ENCODE assay signal across 34 cellular contexts in the genomic region with DNA sequence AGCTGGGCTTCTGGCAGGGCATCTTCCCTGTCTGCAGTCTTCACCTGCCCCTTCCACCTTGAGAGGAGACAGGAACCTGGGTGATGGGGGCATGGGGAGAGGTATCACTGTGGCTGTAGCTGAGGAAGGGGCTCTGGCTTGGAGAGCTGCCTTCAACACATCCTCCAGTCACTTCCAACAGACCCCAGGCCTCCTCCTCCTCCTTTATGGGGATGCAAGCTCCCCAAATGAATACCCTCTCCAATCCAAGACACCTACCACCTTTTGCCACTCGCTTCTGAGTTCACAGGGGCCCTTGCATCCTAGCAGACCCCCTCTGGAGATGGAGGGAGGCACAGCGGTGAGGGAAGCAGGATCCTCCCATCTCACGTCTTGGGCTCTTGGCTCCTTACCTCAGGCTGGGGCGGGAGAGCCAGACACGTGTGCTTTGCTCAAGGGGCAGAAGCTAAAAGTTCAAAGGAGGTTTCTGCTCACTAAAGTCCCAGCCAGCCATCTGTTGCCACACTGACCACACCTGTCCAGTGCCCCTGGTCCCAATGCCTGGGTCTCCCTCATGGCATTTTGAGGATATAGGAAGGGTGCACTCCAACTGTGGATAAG. TPM values are rescaled to one million over a fixed set of nuclear protein-coding genes. Genes with fewer than 3 reads are reported as not detected.
"Had no signal": no experiment of that assay in that cellular context is flagged by ENCODE, and none has a peak within 500 bp of the region (broad histone marks: within the 10 kb centered on the region; RNA-seq: fewer than 3 reads in every experiment).

No MANE protein-coding gene starts in this region.

- H3K4me3 ChIP-seq: ascending aorta, breast epithelium, cardiac muscle cell, esophagus muscularis mucosa, gastrocnemius medialis had no signal

- H3K4me3 Mint-ChIP-seq: activated CD4-positive, alpha-beta memory T cell treated with anti-CD3 and anti-CD28 coated beads for 36 hours; activated CD4-positive, alpha-beta T cell treated with anti-CD3 and anti-CD28 coated beads for 36 hours; activated CD4-positive, alpha-beta T cell treated with anti-CD3 and anti-CD28 coated beads, Interleukin-2, amount 10 ng/mL, durations not matched to agents 24 days and 14 days; activated CD8-positive, alpha-beta memory T cell treated with anti-CD3 and anti-CD28 coated beads, Interleukin-2, amount 10 ng/mL, durations not matched to agents 7 days and 5 days; activated CD8-positive, alpha-beta T cell treated with anti-CD3 and anti-CD28 coated beads, Interleukin-2, amount 10 ng/mL, durations not matched to agents 7 days and 5 days; activated naive CD4-positive, alpha-beta T cell treated with anti-CD3 and anti-CD28 coated beads for 36 hours; activated naive CD4-positive, alpha-beta T cell treated with anti-CD3 and anti-CD28 coated beads, Interleukin-2, amount 50 U/mL, for 24 hours; activated naive CD8-positive, alpha-beta T cell treated with anti-CD3 and anti-CD28 coated beads, Interleukin-2, amount 10 ng/mL, durations not matched to agents 7 days and 5 days; activated T-helper 1 cell treated with anti-CD3 and anti-CD28 coated beads, Interleukin-12 subunit alpha, Interleukin-12 subunit beta, Interleukin-2, Interleukin-4 antibody, amounts not matched to agents 30 ng/mL and 10 ng/mL and 1 ng/mL, durations not matched to agents 14 hours and 24 hours and 36 hours; brain; central memory CD8-positive, alpha-beta T cell; effector memory CD8-positive, alpha-beta T cell; T-helper 17 cell; T-helper 2 cell treated with Interferon-gamma antibody and Interleukin-4, amounts not matched to agents 5 μg/mL and 100 μg/mL, for 36 hours had no signal

- H3K4me1 ChIP-seq: ascending aorta, breast epithelium, esophagus muscularis mucosa had no signal

- H3K27ac ChIP-seq: ascending aorta, cardiac muscle cell, esophagus muscularis mucosa, foreskin keratinocyte, gastrocnemius medialis had no signal

- H3K4me1 Mint-ChIP-seq: activated CD4-positive, alpha-beta T cell treated with anti-CD3 and anti-CD28 coated beads for 36 hours; activated CD4-positive, alpha-beta T cell treated with anti-CD3 and anti-CD28 coated beads, Interleukin-2, amount 10 ng/mL, durations not matched to agents 24 days and 14 days; activated CD8-positive, alpha-beta memory T cell treated with anti-CD3 and anti-CD28 coated beads, Interleukin-2, amount 10 ng/mL, durations not matched to agents 7 days and 5 days; activated naive CD4-positive, alpha-beta T cell treated with anti-CD3 and anti-CD28 coated beads, Interleukin-2, amount 50 U/mL, for 24 hours; activated naive CD8-positive, alpha-beta T cell treated with anti-CD3 and anti-CD28 coated beads, Interleukin-2, amount 10 ng/mL, durations not matched to agents 7 days and 5 days; central memory CD8-positive, alpha-beta T cell had no signal

- ATAC-seq: activated CD4-positive, alpha-beta T cell treated with anti-CD3 and anti-CD28 coated beads for 36 hours; activated CD8-positive, alpha-beta memory T cell treated with anti-CD3 and anti-CD28 coated beads, Interleukin-2, amount 10 ng/mL, durations not matched to agents 7 days and 5 days; activated CD8-positive, alpha-beta T cell treated with anti-CD3 and anti-CD28 coated beads, Interleukin-2, amount 10 ng/mL, durations not matched to agents 7 days and 5 days; effector memory CD8-positive, alpha-beta T cell; T-helper 17 cell had no signal

- H3K9me3 ChIP-seq: ascending aorta, breast epithelium, esophagus muscularis mucosa, gastrocnemius medialis had no signal

- H3K36me3 ChIP-seq: ascending aorta, breast epithelium, cardiac muscle cell, esophagus muscularis mucosa, gastrocnemius medialis had no signal

- H3K36me3 Mint-ChIP-seq: activated CD4-positive, alpha-beta memory T cell treated with anti-CD3 and anti-CD28 coated beads for 36 hours; activated CD8-positive, alpha-beta memory T cell treated with anti-CD3 and anti-CD28 coated beads, Interleukin-2, amount 10 ng/mL, durations not matched to agents 7 days and 5 days; activated naive CD4-positive, alpha-beta T cell treated with anti-CD3 and anti-CD28 coated beads, Interleukin-2, amount 50 U/mL, for 24 hours; activated naive CD8-positive, alpha-beta T cell treated with anti-CD3 and anti-CD28 coated beads, Interleukin-2, amount 10 ng/mL, durations not matched to agents 7 days and 5 days; brain had no signal

- H3K27me3 Mint-ChIP-seq: activated CD4-positive, alpha-beta memory T cell treated with anti-CD3 and anti-CD28 coated beads for 36 hours; activated CD4-positive, alpha-beta T cell treated with anti-CD3 and anti-CD28 coated beads for 36 hours; activated CD4-positive, alpha-beta T cell treated with anti-CD3 and anti-CD28 coated beads, Interleukin-2, amount 10 ng/mL, durations not matched to agents 24 days and 14 days; activated naive CD4-positive, alpha-beta T cell treated with anti-CD3 and anti-CD28 coated beads, Interleukin-2, amount 50 U/mL, for 24 hours; activated naive CD8-positive, alpha-beta T cell treated with anti-CD3 and anti-CD28 coated beads, Interleukin-2, amount 10 ng/mL, durations not matched to agents 7 days and 5 days; central memory CD8-positive, alpha-beta T cell; T-helper 17 cell had no signal

- H3K27me3 ChIP-seq: ascending aorta, breast epithelium, cardiac muscle cell, esophagus muscularis mucosa, foreskin keratinocyte, gastrocnemius medialis had no signal

- H3K27ac Mint-ChIP-seq: activated CD4-positive, alpha-beta memory T cell treated with anti-CD3 and anti-CD28 coated beads for 36 hours; activated CD4-positive, alpha-beta T cell treated with anti-CD3 and anti-CD28 coated beads for 36 hours; activated CD4-positive, alpha-beta T cell treated with anti-CD3 and anti-CD28 coated beads, Interleukin-2, amount 10 ng/mL, durations not matched to agents 24 days and 14 days; activated CD8-positive, alpha-beta memory T cell treated with anti-CD3 and anti-CD28 coated beads, Interleukin-2, amount 10 ng/mL, durations not matched to agents 7 days and 5 days; activated CD8-positive, alpha-beta T cell treated with anti-CD3 and anti-CD28 coated beads, Interleukin-2, amount 10 ng/mL, durations not matched to agents 7 days and 5 days; activated naive CD4-positive, alpha-beta T cell treated with anti-CD3 and anti-CD28 coated beads for 36 hours; activated naive CD4-positive, alpha-beta T cell treated with anti-CD3 and anti-CD28 coated beads, Interleukin-2, amount 50 U/mL, for 24 hours; activated naive CD8-positive, alpha-beta T cell treated with anti-CD3 and anti-CD28 coated beads, Interleukin-2, amount 10 ng/mL, durations not matched to agents 7 days and 5 days; activated T-helper 1 cell treated with anti-CD3 and anti-CD28 coated beads, Interleukin-12 subunit alpha, Interleukin-12 subunit beta, Interleukin-2, Interleukin-4 antibody, amounts not matched to agents 30 ng/mL and 10 ng/mL and 1 ng/mL, durations not matched to agents 14 hours and 24 hours and 36 hours; activated T-helper 2 cell treated with anti-CD3 and anti-CD28 coated beads, Interferon-gamma antibody, Interleukin-2, Interleukin-4, amounts not matched to agents 10 μg/mL and 5 μg/mL and 100 μg/mL, durations not matched to agents 14 hours and 24 hours and 36 hours; brain; effector memory CD8-positive, alpha-beta T cell; T-helper 17 cell; T-helper 2 cell treated with Interferon-gamma antibody and Interleukin-4, amounts not matched to agents 5 μg/mL and 100 μg/mL, for 36 hours had no signal

- DNase-seq: activated CD4-positive, alpha-beta memory T cell treated with anti-CD3 and anti-CD28 coated beads for 36 hours; activated CD4-positive, alpha-beta T cell treated with anti-CD3 and anti-CD28 coated beads for 36 hours; activated CD4-positive, alpha-beta T cell treated with anti-CD3 and anti-CD28 coated beads, Interleukin-2, amount 10 ng/mL, durations not matched to agents 24 days and 14 days; activated CD4-positive, CD25-positive, alpha-beta regulatory T cell; activated CD4-positive, CD25-positive, alpha-beta regulatory T cell treated with anti-CD3 and anti-CD28 coated beads, Interleukin-2, amount 50 U/mL, for 72 hours; activated CD8-positive, alpha-beta memory T cell treated with anti-CD3 and anti-CD28 coated beads, Interleukin-2, amount 10 ng/mL, durations not matched to agents 7 days and 5 days; activated CD8-positive, alpha-beta memory T cell treated with anti-CD3 and anti-CD28 coated beads, Interleukin-2, amount 50 U/mL, for 4 hours; activated CD8-positive, alpha-beta T cell treated with anti-CD3 and anti-CD28 coated beads, Interleukin-2, amount 10 ng/mL, durations not matched to agents 7 days and 5 days; activated effector memory CD4-positive, alpha-beta T cell treated with anti-CD3 and anti-CD28 coated beads, Interleukin-2, amount 50 U/mL, for 16 hours; activated naive CD4-positive, alpha-beta T cell treated with anti-CD3 and anti-CD28 coated beads for 36 hours; activated naive CD8-positive, alpha-beta T cell treated with anti-CD3 and anti-CD28 coated beads, Interleukin-2, amount 10 ng/mL, durations not matched to agents 7 days and 5 days; activated T-cell treated with anti-CD3 and anti-CD28 coated beads, Interleukin-2, amount 50 U/mL, for 1 hour; activated T-cell treated with anti-CD3 and anti-CD28 coated beads, Interleukin-2, amount 50 U/mL, for 48 hours; cortex of kidney; dermis blood vessel endothelial cell; effector CD4-positive, alpha-beta T cell; effector memory CD8-positive, alpha-beta T cell; erythroblast; foreskin keratinocyte; gastrocnemius medialis; T-helper 1 cell; T-helper 17 cell; T1000 had no signal

- H3K9me3 Mint-ChIP-seq: activated CD4-positive, alpha-beta memory T cell treated with anti-CD3 and anti-CD28 coated beads for 36 hours; activated CD4-positive, alpha-beta T cell treated with anti-CD3 and anti-CD28 coated beads, Interleukin-2, amount 10 ng/mL, durations not matched to agents 24 days and 14 days; activated naive CD4-positive, alpha-beta T cell treated with anti-CD3 and anti-CD28 coated beads for 36 hours; activated naive CD4-positive, alpha-beta T cell treated with anti-CD3 and anti-CD28 coated beads, Interleukin-2, amount 50 U/mL, for 24 hours; activated naive CD8-positive, alpha-beta T cell treated with anti-CD3 and anti-CD28 coated beads, Interleukin-2, amount 10 ng/mL, durations not matched to agents 7 days and 5 days; activated T-helper 1 cell treated with anti-CD3 and anti-CD28 coated beads, Interleukin-12 subunit alpha, Interleukin-12 subunit beta, Interleukin-2, Interleukin-4 antibody, amounts not matched to agents 30 ng/mL and 10 ng/mL and 1 ng/mL, durations not matched to agents 14 hours and 24 hours and 36 hours; activated T-helper 2 cell treated with anti-CD3 and anti-CD28 coated beads, Interferon-gamma antibody, Interleukin-2, Interleukin-4, amounts not matched to agents 10 μg/mL and 5 μg/mL and 100 μg/mL, durations not matched to agents 14 hours and 24 hours and 36 hours; brain; central memory CD8-positive, alpha-beta T cell; effector memory CD8-positive, alpha-beta T cell; T-helper 2 cell treated with Interferon-gamma antibody and Interleukin-4, amounts not matched to agents 5 μg/mL and 100 μg/mL, for 36 hours had no signal

RNA-seq across cellular contexts. Expression of a gene that starts 13.2 kb away (rescaled TPM):
- total RNA-seq: activated CD4-positive, alpha-beta T cell treated with anti-CD3 and anti-CD28 coated beads, Interleukin-2, amount 10 ng/mL, durations not matched to agents 24 days and 14 days; activated CD8-positive, alpha-beta T cell treated with anti-CD3 and anti-CD28 coated beads, Interleukin-2, amount 10 ng/mL, durations not matched to agents 7 days and 5 days; activated T-helper 1 cell treated with anti-CD3 and anti-CD28 coated beads, Interleukin-12 subunit alpha, Interleukin-12 subunit beta, Interleukin-2, Interleukin-4 antibody, amounts not matched to agents 30 ng/mL and 10 ng/mL and 1 ng/mL, durations not matched to agents 14 hours and 24 hours and 36 hours; ascending aorta; cerebellum; dermis blood vessel endothelial cell had no signal
